Comparison of ENCODE assay signal across 10 cellular contexts in the genomic region with DNA sequence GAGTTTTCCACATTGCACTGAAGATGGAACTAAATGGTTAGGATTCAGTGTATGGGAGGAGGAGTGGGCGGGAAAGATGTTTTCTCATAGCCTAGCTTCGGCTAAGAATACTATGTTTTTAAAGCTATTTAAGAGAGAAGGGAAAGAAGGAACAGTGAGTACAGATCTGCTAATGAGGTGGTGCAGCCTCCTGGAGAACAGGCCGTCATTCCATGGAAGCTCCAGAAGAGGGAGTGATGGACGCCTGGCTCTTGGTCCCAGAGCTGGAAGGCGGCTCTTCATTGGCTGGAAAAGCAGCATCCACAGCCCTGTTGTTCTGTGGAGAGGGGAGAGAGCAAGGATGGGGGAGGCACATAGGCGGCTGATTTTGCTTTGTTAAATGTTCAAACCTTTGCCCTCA. TPM values are rescaled to one million over a fixed set of nuclear protein-coding genes. Genes with fewer than 3 reads are reported as not detected.
DNase-seq lines count a peak whose midpoint lies in the region; ATAC-seq, FAIRE-seq and TF ChIP-seq lines count a peak whose summit lies in the region.
"Had no signal": no experiment of that assay in that cellular context is flagged by ENCODE, and none has a peak within 500 bp of the region (broad histone marks: within the 10 kb centered on the region; RNA-seq: fewer than 3 reads in every experiment).

No MANE protein-coding gene starts in this region.

- no peak overlapping the region for H3K4me3 ChIP-seq in astrocyte (ENCODE audit: insufficient read depth, low read depth, low read length)
- H3K4me3 ChIP-seq in right cardiac atrium (ENCODE audit: low read length) = no peak overlapping the region
- H3K4me3 ChIP-seq: thyroid gland had no signal

- no peak overlapping the region for H3K27ac ChIP-seq in astrocyte (ENCODE audit: low read depth, low read length)
- no peak overlapping the region for H3K27ac ChIP-seq in right cardiac atrium (ENCODE audit: low read length)
- H3K27ac ChIP-seq: thyroid gland had no signal

- H3K79me2 ChIP-seq in astrocyte (ENCODE audit: insufficient read depth, low read length) = no peaks in the 10 kb centered on the region

- H3K27ac Mint-ChIP-seq in HFFc6 (no peak overlapping the region; the same call in 1 of the 2 replicates), astrocyte (ENCODE audit: unreplicated experiment) (no peak overlapping the region)
- H3K27ac Mint-ChIP-seq: activated naive CD4-positive, alpha-beta T cell treated with anti-CD3 and anti-CD28 coated beads for 36 hours; T-helper 17 cell had no signal

- intact Hi-C loops in right cardiac atrium (cut with DNase I) = no loop called here

- H3K27me3 Mint-ChIP-seq in HFFc6 (ENCODE audit: insufficient read depth) = no peaks in the 10 kb centered on the region; the same call in 1 of the 2 replicates
- peaks cover 28% of the 10 kb centered on the region for H3K27me3 Mint-ChIP-seq in astrocyte (ENCODE audit: low read depth, unreplicated experiment)

- H3K9me3 ChIP-seq in astrocyte (ENCODE audit: insufficient read depth, low read depth, low read length) = no peaks in the 10 kb centered on the region
- no peaks in the 10 kb centered on the region for H3K9me3 ChIP-seq in right cardiac atrium (ENCODE audit: control insufficient read depth, low read length)
- H3K9me3 ChIP-seq: thyroid gland had no signal

- H3K9ac ChIP-seq in astrocyte (ENCODE audit: low read length) = no peak overlapping the region

- H3K36me3 Mint-ChIP-seq in HFFc6 (ENCODE audit: low read depth) (no peaks in the 10 kb centered on the region), astrocyte (ENCODE audit: low read depth, unreplicated experiment) (peaks cover 4% of the 10 kb centered on the region)

- H3K4me1 ChIP-seq in astrocyte (ENCODE audit: insufficient read depth, low read length) (peaks cover 8% of the 10 kb centered on the region), right cardiac atrium (ENCODE audit: control insufficient read depth, insufficient read depth, low read length) (no peaks in the 10 kb centered on the region)

- no peaks in the 10 kb centered on the region for H3K9me3 Mint-ChIP-seq in HFFc6
- peaks cover 5% of the 10 kb centered on the region for H3K9me3 Mint-ChIP-seq in astrocyte (ENCODE audit: unreplicated experiment)
- H3K9me3 Mint-ChIP-seq: activated naive CD4-positive, alpha-beta T cell treated with anti-CD3 and anti-CD28 coated beads for 36 hours had no signal

- DNase-seq in HFFc6 (peak; percentile 26), astrocyte (ENCODE audit: low read depth) (no peak), right cardiac atrium (peak; percentile 25 to 62 (median 56)), retina (peak; percentile 43), HPDE6-E6E7 (ENCODE audit: extremely low spot score) (no peak), D341Med (ENCODE audit: low spot score) (no peak)
- DNase-seq: activated naive CD4-positive, alpha-beta T cell treated with anti-CD3 and anti-CD28 coated beads for 36 hours; T-helper 17 cell had no signal

- H3K4me1 Mint-ChIP-seq in HFFc6 (ENCODE audit: low read depth) = peaks cover 15% of the 10 kb centered on the region
- H3K4me1 Mint-ChIP-seq in astrocyte (ENCODE audit: low read depth, unreplicated experiment) = peaks cover 12% of the 10 kb centered on the region

- H3K4me3 Mint-ChIP-seq in HFFc6 = peak overlapping the region; percentile 25; the same call in 1 of the 2 replicates
- H3K4me3 Mint-ChIP-seq in astrocyte (ENCODE audit: unreplicated experiment) = no peak overlapping the region
- H3K4me3 Mint-ChIP-seq: activated naive CD4-positive, alpha-beta T cell treated with anti-CD3 and anti-CD28 coated beads for 36 hours; T-helper 17 cell had no signal

- no peak for FAIRE-seq in astrocyte (lab: Jason Lieb, UNC)

- peak; percentile 67 for TF ChIP-seq CTCF in HFFc6 (IDR thresholded peaks at IDR 0.05)
- peak; percentile 54 for TF ChIP-seq CTCF in astrocyte (IDR thresholded peaks at IDR 0.05; ENCODE audit: insufficient read depth, low read depth, low read length)

- H3K27me3 ChIP-seq in astrocyte (ENCODE audit: insufficient read depth, low read length) (peaks cover under 1% of the 10 kb centered on the region), right cardiac atrium (ENCODE audit: control insufficient read depth, insufficient read depth) (no peaks in the 10 kb centered on the region)
- H3K27me3 ChIP-seq: thyroid gland had no signal

- no peaks in the 10 kb centered on the region for H4K20me1 ChIP-seq in astrocyte (ENCODE audit: insufficient read depth, low read length)

- no peak overlapping the region for H3K4me2 ChIP-seq in astrocyte (ENCODE audit: low read length)

- no peak overlapping the region for H2AFZ ChIP-seq in astrocyte (ENCODE audit: low read depth, low read length)

- no peaks in the 10 kb centered on the region for H3K36me3 ChIP-seq in astrocyte (ENCODE audit: insufficient read depth, low read length)
- H3K36me3 ChIP-seq: thyroid gland had no signal

- 51% methylated on average over 6 of the region's 6 CpGs for WGBS in right cardiac atrium

- ATAC-seq in right cardiac atrium (peak in 1 of 2 donors; percentile 51), HG02884 (IDR thresholded peaks at IDR 0.05; ENCODE audit: unreplicated experiment) (no peak)
- ATAC-seq: T-helper 17 cell had no signal

RNA-seq across cellular contexts. Expression of a gene that starts 6.9 kb away (rescaled TPM):
- 1 to 10 TPM; 4.9 to 8.0 (median 5.9) TPM for total RNA-seq in HFFc6 (2021; fragmentation: NEBNext Ultra II Directional; extraction: Animal tissue kit (Norgen Biotek cat#: 25700))
- total RNA-seq in astrocyte (0.41 and 0.45 TPM in 2 replicates), right cardiac atrium (under 1 TPM in 1 of 4 donors, not detected in 3; 0.20 TPM)
- polyA plus RNA-seq in right cardiac atrium = 0.07 TPM
- total RNA-seq: T-helper 17 cell, thyroid gland had no signal

Comparison
In these comparisons a context has a peak if more than half of its experiments do, and no peak if none do; other contexts are left out.
1. DNase-seq: peak in HFFc6 (single experiment), right cardiac atrium (3 of 3) and retina (single experiment); none in astrocyte (single experiment), HPDE6-E6E7 (single experiment) and D341Med (single experiment).